1 cellular context compared by ENCODE assay signal in genomic region chr13:77515785-77516184, GRCh38.
TF ChIP-seq lines count a peak whose summit lies in the region.

No MANE protein-coding gene starts in this region.

TF ChIP-seq in neural cell, 6 proteins besides CTCF, POLR2A, EP300 and RAD21:
- TF ChIP-seq REST (IDR thresholded peaks at IDR 0.05; ENCODE audit: borderline replicate concordance) (no peak), POLR2AphosphoS5 (IDR thresholded peaks at IDR 0.05) (no peak), TAF1 (IDR thresholded peaks at IDR 0.05; ENCODE audit: low read depth) (no peak), EZH2 (IDR thresholded peaks at IDR 0.05; ENCODE audit: borderline replicate concordance, insufficient read depth, low read length, poor library complexity, severe bottlenecking) (no peak)
